14 cellular contexts compared by ENCODE assay signal in genomic region chr13:112846411-112847115, GRCh38.
"Had no signal": no experiment of that assay in that cellular context is flagged by ENCODE, and none has a peak within 500 bp of the region (broad histone marks: within the 10 kb centered on the region; RNA-seq: fewer than 3 reads in every experiment).

No MANE protein-coding gene starts in this region.

- H3K27me3 Mint-ChIP-seq: type B pancreatic cell had no signal

- H3K4me3 Mint-ChIP-seq: natural killer cell; stimulated activated effector memory CD8-positive, alpha-beta T cell treated with anti-CD3 and anti-CD28 coated beads, Interleukin-12 subunit alpha, Interleukin-12 subunit beta, amount 100 ng/mL, for 72 hours; type B pancreatic cell had no signal

- H3K4me1 Mint-ChIP-seq: stimulated activated effector memory CD8-positive, alpha-beta T cell treated with anti-CD3 and anti-CD28 coated beads, Interleukin-12 subunit alpha, Interleukin-12 subunit beta, amount 100 ng/mL, for 72 hours had no signal

- H3K27ac Mint-ChIP-seq: natural killer cell; stimulated activated effector memory CD8-positive, alpha-beta T cell treated with anti-CD3 and anti-CD28 coated beads, Interleukin-12 subunit alpha, Interleukin-12 subunit beta, amount 100 ng/mL, for 72 hours; type B pancreatic cell had no signal

- H3K9me3 Mint-ChIP-seq: natural killer cell; stimulated activated effector memory CD8-positive, alpha-beta T cell treated with anti-CD3 and anti-CD28 coated beads, Interleukin-12 subunit alpha, Interleukin-12 subunit beta, amount 100 ng/mL, for 72 hours; type B pancreatic cell had no signal

- ATAC-seq: foreskin keratinocyte; mucosa of descending colon; natural killer cell; stimulated activated effector memory CD8-positive, alpha-beta T cell treated with anti-CD3 and anti-CD28 coated beads, Interleukin-12 subunit alpha, Interleukin-12 subunit beta, amount 100 ng/mL, for 72 hours; stimulated activated naive CD8-positive, alpha-beta T cell treated with anti-CD3 and anti-CD28 coated beads, Interleukin-15, Interleukin-2, amounts not matched to agents 100 U/mL and 50 U/mL, for 24 hours had no signal

- DNase-seq: colonic mucosa; dermis blood vessel endothelial cell; foreskin keratinocyte; mammary epithelial cell; natural killer cell; posterior cingulate gyrus; stimulated activated CD4-positive, alpha-beta T cell treated with anti-CD3 and anti-CD28 coated beads, Interleukin-4, amount 100 ng/mL, for 1 hour; stimulated activated CD8-positive, alpha-beta memory T cell treated with anti-CD3 and anti-CD28 coated beads, Interleukin-4, amount 100 ng/mL, for 48 hours; stimulated activated naive CD8-positive, alpha-beta T cell treated with anti-CD3 and anti-CD28 coated beads, Interleukin-15, Interleukin-2, amounts not matched to agents 100 U/mL and 50 U/mL, for 24 hours; thyroid gland; uterus had no signal
